8 cellular contexts compared by ENCODE assay signal in the genomic region with DNA sequence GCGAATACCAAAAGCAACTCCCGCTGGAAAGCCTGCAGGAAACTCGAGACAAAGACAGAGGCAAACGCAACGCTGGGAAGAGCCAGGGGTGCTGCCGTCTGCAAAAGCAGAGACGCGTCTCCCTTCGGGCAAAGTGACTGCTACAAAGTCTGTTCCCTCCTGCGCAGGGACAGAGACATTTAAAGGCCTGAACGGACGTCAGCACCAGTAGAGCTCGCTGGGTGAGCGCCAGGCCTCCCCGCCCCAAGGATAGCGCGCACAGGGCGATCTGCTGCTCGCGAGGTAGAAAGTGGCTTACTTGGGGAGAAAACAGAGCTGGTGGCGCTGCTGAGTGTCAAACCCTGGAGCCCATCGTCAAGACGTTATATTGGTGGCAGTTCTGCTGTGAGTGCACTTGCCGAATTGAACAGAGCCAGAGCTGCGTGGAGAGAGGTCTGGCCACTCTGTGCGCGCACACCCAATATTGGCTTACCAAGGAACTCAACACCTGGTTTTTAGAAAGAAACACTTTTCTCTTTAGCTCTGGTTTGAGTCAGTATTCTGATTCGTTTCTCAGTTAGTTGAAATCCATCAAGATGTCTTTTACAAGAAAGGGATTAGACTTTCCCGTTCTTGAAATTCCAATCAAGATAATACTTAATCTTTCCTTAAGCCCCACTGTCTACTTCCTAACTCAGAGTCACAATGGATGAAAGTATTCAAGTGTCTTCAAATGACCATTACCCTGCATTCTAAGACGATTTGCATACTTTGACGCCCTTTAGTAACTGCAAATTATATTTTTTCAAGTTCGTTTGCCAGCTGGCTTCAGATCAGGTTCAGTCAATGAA.
A peak's percentile ranks its signal among the peaks of the same experiment; 100 is the strongest.
DNase-seq lines count a peak whose midpoint lies in the region; ATAC-seq lines count a peak whose summit lies in the region.

No MANE protein-coding gene starts in this region.

- ATAC-seq in activated naive CD8-positive, alpha-beta T cell treated with anti-CD3 and anti-CD28 coated beads, Interleukin-2, amount 10 ng/mL, durations not matched to agents 7 days and 5 days (ENCODE audit: low read depth), result peak; percentile 82
- no peak for ATAC-seq in HG03039 (IDR thresholded peaks at IDR 0.05; ENCODE audit: unreplicated experiment)

- peaks cover 36% of the 10 kb centered on the region for H3K27me3 Mint-ChIP-seq in activated naive CD8-positive, alpha-beta T cell treated with anti-CD3 and anti-CD28 coated beads, Interleukin-2, amount 10 ng/mL, durations not matched to agents 7 days and 5 days
- H3K27me3 Mint-ChIP-seq in stimulated activated naive CD8-positive, alpha-beta T cell treated with anti-CD3 and anti-CD28 coated beads, Interleukin-15, Interleukin-2, amounts not matched to agents 100 ng/mL and 50 ng/mL, for 24 hours, result peaks cover 28% of the 10 kb centered on the region

- peak overlapping the region; percentile 79 for H3K4me3 Mint-ChIP-seq in activated naive CD8-positive, alpha-beta T cell treated with anti-CD3 and anti-CD28 coated beads, Interleukin-2, amount 10 ng/mL, durations not matched to agents 7 days and 5 days
- H3K4me3 Mint-ChIP-seq in stimulated activated naive CD8-positive, alpha-beta T cell treated with anti-CD3 and anti-CD28 coated beads, Interleukin-15, Interleukin-2, amounts not matched to agents 100 ng/mL and 50 ng/mL, for 24 hours, result peak overlapping the region; percentile 61

- no peaks in the 10 kb centered on the region for H3K36me3 Mint-ChIP-seq in activated naive CD8-positive, alpha-beta T cell treated with anti-CD3 and anti-CD28 coated beads, Interleukin-2, amount 10 ng/mL, durations not matched to agents 7 days and 5 days
- H3K36me3 Mint-ChIP-seq in stimulated activated naive CD8-positive, alpha-beta T cell treated with anti-CD3 and anti-CD28 coated beads, Interleukin-15, Interleukin-2, amounts not matched to agents 100 ng/mL and 50 ng/mL, for 24 hours (ENCODE audit: low read depth), result no peaks in the 10 kb centered on the region

- DNase-seq in DMS53 (lab: John Stamatoyannopoulos, UW) (peak; percentile 72), NCI-H1694 (lab: John Stamatoyannopoulos, UW) (peak; percentile 72), NCI-H2081 treated with DMSO at 0.1 percent for 48 hours (lab: John Stamatoyannopoulos, UW) (no peak), epidermal melanocyte (ENCODE audit: insufficient read length, low spot score) (no peak)
- DNase-seq in activated naive CD8-positive, alpha-beta T cell treated with anti-CD3 and anti-CD28 coated beads, Interleukin-2, amount 10 ng/mL, durations not matched to agents 7 days and 5 days, result peak; percentile 43

- no peaks in the 10 kb centered on the region for H3K9me3 Mint-ChIP-seq in activated naive CD8-positive, alpha-beta T cell treated with anti-CD3 and anti-CD28 coated beads, Interleukin-2, amount 10 ng/mL, durations not matched to agents 7 days and 5 days
- H3K9me3 Mint-ChIP-seq in stimulated activated naive CD8-positive, alpha-beta T cell treated with anti-CD3 and anti-CD28 coated beads, Interleukin-15, Interleukin-2, amounts not matched to agents 100 ng/mL and 50 ng/mL, for 24 hours, result no peaks in the 10 kb centered on the region

- peak overlapping the region; percentile 65 for H3K4me3 ChIP-seq in iPS-18c (ENCODE audit: insufficient read depth, low read depth, low read length)

- POLR2A ChIA-PET in activated naive CD8-positive, alpha-beta T cell treated with anti-CD3 and anti-CD28 coated beads, Interleukin-2, amount 10 ng/mL, durations not matched to agents 7 days and 5 days (lab: Charles Lee), result no interaction called here

- no peak overlapping the region for H3K27ac Mint-ChIP-seq in activated naive CD8-positive, alpha-beta T cell treated with anti-CD3 and anti-CD28 coated beads, Interleukin-2, amount 10 ng/mL, durations not matched to agents 7 days and 5 days
- no peak overlapping the region for H3K27ac Mint-ChIP-seq in stimulated activated naive CD8-positive, alpha-beta T cell treated with anti-CD3 and anti-CD28 coated beads, Interleukin-15, Interleukin-2, amounts not matched to agents 100 ng/mL and 50 ng/mL, for 24 hours

- H3K9me3 ChIP-seq in iPS-18c (ENCODE audit: control insufficient read depth, insufficient read depth, low read length), result no peaks in the 10 kb centered on the region

- H3K4me1 Mint-ChIP-seq in activated naive CD8-positive, alpha-beta T cell treated with anti-CD3 and anti-CD28 coated beads, Interleukin-2, amount 10 ng/mL, durations not matched to agents 7 days and 5 days, result peaks cover 10% of the 10 kb centered on the region
- H3K4me1 Mint-ChIP-seq in stimulated activated naive CD8-positive, alpha-beta T cell treated with anti-CD3 and anti-CD28 coated beads, Interleukin-15, Interleukin-2, amounts not matched to agents 100 ng/mL and 50 ng/mL, for 24 hours (ENCODE audit: low read depth), result peaks cover 7% of the 10 kb centered on the region

Comparison
In these comparisons a context has a peak if more than half of its experiments do, and no peak if none do; other contexts are left out.
1. DNase-seq: peak in DMS53 (single experiment), NCI-H1694 (single experiment) and activated naive CD8-positive, alpha-beta T cell treated with anti-CD3 and anti-CD28 coated beads, Interleukin-2, amount 10 ng/mL, durations not matched to agents 7 days and 5 days (single experiment); none in NCI-H2081 treated with DMSO at 0.1 percent for 48 hours (single experiment) and epidermal melanocyte (single experiment).